Comparison of ENCODE assay signal across 1 cellular context in the genomic region with DNA sequence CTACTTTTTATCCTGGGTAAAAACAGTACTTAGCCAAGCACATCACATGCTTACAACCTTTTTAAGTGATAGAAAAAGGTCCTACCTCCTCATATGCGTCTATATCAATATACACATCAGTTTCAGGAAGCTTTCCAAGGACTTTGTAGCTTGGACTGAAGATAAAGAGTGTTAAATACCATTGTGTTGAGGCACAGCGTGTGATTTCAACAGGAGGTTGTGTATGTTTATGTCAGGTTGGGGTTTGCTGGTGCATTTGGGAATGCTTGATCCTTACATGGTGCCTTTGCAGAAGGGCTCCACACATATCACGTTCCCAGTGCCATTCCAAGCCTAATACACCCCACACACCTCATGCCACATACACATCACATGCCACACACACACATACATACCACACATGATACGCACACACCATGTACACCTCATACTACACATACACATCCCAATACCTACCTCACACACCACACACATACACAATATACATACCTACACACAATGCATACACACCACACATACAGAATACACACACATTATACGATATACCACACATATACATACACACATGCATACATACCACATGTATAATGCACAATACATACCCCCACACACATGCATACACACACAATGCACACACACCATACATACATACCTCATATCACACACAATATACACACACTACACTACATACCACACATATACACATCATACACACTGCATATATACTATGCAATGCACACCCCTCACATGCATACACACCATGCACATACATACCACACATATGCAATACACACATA.
TF ChIP-seq lines count a peak whose summit lies in the region.

No MANE protein-coding gene starts in this region.

TF ChIP-seq in HepG2, 621 proteins besides CTCF, POLR2A, EP300 and RAD21 (continued from another document):
- TF ChIP-seq, protein P1, sequence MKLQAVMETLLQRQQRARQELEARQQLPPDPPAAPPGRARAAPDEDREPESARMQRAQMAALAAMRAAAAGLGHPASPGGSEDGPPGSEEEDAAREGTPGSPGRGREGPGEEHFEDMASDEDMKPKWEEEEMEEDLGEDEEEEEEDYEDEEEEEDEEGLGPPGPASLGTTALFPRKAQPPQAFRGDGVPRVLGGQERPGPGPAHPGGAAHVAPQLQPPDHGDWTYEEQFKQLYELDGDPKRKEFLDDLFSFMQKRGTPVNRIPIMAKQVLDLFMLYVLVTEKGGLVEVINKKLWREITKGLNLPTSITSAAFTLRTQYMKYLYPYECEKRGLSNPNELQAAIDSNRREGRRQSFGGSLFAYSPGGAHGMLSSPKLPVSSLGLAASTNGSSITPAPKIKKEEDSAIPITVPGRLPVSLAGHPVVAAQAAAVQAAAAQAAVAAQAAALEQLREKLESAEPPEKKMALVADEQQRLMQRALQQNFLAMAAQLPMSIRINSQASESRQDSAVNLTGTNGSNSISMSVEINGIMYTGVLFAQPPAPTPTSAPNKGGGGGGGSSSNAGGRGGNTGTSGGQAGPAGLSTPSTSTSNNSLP (IDR thresholded peaks at IDR 0.05; ENCODE audit: low read depth, low read length): no peak
- TF ChIP-seq ZNF33B (CRISPR knock-in tag; IDR thresholded peaks at IDR 0.05) (no peak), SOX13 (IDR thresholded peaks at IDR 0.05) (no peak), SOX13 (CRISPR knock-in tag; conservative IDR thresholded peaks at IDR 0.05 in 1 of 2, IDR thresholded peaks at IDR 0.05 in 1 of 2) (peak in 1 of 2 experiments; percentile 40; a peak in 1 of 4 replicates), PLRG1 (conservative IDR thresholded peaks at IDR 0.05) (no peak), TAF15 (IDR thresholded peaks at IDR 0.05; ENCODE audit: low read depth, low read length, poor library complexity, severe bottlenecking) (no peak), HOXD1 (CRISPR knock-in tag; IDR thresholded peaks at IDR 0.05) (no peak), ZSCAN31 (CRISPR knock-in tag; IDR thresholded peaks at IDR 0.05; ENCODE audit: low read depth) (no peak)
- TF ChIP-seq, protein P2, sequence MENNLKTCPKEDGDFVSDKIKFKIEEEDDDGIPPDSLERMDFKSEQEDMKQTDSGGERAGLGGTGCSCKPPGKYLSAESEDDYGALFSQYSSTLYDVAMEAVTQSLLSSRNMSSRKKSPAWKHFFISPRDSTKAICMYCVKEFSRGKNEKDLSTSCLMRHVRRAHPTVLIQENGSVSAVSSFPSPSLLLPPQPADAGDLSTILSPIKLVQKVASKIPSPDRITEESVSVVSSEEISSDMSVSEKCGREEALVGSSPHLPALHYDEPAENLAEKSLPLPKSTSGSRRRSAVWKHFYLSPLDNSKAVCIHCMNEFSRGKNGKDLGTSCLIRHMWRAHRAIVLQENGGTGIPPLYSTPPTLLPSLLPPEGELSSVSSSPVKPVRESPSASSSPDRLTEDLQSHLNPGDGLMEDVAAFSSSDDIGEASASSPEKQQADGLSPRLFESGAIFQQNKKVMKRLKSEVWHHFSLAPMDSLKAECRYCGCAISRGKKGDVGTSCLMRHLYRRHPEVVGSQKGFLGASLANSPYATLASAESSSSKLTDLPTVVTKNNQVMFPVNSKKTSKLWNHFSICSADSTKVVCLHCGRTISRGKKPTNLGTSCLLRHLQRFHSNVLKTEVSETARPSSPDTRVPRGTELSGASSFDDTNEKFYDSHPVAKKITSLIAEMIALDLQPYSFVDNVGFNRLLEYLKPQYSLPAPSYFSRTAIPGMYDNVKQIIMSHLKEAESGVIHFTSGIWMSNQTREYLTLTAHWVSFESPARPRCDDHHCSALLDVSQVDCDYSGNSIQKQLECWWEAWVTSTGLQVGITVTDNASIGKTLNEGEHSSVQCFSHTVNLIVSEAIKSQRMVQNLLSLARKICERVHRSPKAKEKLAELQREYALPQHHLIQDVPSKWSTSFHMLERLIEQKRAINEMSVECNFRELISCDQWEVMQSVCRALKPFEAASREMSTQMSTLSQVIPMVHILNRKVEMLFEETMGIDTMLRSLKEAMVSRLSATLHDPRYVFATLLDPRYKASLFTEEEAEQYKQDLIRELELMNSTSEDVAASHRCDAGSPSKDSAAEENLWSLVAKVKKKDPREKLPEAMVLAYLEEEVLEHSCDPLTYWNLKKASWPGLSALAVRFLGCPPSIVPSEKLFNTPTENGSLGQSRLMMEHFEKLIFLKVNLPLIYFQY (CRISPR knock-in tag; IDR thresholded peaks at IDR 0.05; ENCODE audit: borderline replicate concordance): no peak
- TF ChIP-seq, protein P3, sequence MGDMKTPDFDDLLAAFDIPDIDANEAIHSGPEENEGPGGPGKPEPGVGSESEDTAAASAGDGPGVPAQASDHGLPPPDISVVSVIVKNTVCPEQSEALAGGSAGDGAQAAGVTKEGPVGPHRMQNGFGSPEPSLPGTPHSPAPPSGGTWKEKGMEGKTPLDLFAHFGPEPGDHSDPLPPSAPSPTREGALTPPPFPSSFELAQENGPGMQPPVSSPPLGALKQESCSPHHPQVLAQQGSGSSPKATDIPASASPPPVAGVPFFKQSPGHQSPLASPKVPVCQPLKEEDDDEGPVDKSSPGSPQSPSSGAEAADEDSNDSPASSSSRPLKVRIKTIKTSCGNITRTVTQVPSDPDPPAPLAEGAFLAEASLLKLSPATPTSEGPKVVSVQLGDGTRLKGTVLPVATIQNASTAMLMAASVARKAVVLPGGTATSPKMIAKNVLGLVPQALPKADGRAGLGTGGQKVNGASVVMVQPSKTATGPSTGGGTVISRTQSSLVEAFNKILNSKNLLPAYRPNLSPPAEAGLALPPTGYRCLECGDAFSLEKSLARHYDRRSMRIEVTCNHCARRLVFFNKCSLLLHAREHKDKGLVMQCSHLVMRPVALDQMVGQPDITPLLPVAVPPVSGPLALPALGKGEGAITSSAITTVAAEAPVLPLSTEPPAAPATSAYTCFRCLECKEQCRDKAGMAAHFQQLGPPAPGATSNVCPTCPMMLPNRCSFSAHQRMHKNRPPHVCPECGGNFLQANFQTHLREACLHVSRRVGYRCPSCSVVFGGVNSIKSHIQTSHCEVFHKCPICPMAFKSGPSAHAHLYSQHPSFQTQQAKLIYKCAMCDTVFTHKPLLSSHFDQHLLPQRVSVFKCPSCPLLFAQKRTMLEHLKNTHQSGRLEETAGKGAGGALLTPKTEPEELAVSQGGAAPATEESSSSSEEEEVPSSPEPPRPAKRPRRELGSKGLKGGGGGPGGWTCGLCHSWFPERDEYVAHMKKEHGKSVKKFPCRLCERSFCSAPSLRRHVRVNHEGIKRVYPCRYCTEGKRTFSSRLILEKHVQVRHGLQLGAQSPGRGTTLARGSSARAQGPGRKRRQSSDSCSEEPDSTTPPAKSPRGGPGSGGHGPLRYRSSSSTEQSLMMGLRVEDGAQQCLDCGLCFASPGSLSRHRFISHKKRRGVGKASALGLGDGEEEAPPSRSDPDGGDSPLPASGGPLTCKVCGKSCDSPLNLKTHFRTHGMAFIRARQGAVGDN (CRISPR knock-in tag; IDR thresholded peaks at IDR 0.05): no peak
- TF ChIP-seq, protein P4, sequence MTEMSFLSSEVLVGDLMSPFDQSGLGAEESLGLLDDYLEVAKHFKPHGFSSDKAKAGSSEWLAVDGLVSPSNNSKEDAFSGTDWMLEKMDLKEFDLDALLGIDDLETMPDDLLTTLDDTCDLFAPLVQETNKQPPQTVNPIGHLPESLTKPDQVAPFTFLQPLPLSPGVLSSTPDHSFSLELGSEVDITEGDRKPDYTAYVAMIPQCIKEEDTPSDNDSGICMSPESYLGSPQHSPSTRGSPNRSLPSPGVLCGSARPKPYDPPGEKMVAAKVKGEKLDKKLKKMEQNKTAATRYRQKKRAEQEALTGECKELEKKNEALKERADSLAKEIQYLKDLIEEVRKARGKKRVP (CRISPR knock-in tag; IDR thresholded peaks at IDR 0.05): no peak
- TF ChIP-seq, protein P5, sequence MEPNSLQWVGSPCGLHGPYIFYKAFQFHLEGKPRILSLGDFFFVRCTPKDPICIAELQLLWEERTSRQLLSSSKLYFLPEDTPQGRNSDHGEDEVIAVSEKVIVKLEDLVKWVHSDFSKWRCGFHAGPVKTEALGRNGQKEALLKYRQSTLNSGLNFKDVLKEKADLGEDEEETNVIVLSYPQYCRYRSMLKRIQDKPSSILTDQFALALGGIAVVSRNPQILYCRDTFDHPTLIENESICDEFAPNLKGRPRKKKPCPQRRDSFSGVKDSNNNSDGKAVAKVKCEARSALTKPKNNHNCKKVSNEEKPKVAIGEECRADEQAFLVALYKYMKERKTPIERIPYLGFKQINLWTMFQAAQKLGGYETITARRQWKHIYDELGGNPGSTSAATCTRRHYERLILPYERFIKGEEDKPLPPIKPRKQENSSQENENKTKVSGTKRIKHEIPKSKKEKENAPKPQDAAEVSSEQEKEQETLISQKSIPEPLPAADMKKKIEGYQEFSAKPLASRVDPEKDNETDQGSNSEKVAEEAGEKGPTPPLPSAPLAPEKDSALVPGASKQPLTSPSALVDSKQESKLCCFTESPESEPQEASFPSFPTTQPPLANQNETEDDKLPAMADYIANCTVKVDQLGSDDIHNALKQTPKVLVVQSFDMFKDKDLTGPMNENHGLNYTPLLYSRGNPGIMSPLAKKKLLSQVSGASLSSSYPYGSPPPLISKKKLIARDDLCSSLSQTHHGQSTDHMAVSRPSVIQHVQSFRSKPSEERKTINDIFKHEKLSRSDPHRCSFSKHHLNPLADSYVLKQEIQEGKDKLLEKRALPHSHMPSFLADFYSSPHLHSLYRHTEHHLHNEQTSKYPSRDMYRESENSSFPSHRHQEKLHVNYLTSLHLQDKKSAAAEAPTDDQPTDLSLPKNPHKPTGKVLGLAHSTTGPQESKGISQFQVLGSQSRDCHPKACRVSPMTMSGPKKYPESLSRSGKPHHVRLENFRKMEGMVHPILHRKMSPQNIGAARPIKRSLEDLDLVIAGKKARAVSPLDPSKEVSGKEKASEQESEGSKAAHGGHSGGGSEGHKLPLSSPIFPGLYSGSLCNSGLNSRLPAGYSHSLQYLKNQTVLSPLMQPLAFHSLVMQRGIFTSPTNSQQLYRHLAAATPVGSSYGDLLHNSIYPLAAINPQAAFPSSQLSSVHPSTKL (CRISPR knock-in tag; IDR thresholded peaks at IDR 0.05): 0 out of 2 replicates have a peak, but pooled peaks have one; percentile 22
TF ChIP-seq in HepG2: peak in this region for 7.
